ENCODE assay signal across 1 cellular context in the genomic region with DNA sequence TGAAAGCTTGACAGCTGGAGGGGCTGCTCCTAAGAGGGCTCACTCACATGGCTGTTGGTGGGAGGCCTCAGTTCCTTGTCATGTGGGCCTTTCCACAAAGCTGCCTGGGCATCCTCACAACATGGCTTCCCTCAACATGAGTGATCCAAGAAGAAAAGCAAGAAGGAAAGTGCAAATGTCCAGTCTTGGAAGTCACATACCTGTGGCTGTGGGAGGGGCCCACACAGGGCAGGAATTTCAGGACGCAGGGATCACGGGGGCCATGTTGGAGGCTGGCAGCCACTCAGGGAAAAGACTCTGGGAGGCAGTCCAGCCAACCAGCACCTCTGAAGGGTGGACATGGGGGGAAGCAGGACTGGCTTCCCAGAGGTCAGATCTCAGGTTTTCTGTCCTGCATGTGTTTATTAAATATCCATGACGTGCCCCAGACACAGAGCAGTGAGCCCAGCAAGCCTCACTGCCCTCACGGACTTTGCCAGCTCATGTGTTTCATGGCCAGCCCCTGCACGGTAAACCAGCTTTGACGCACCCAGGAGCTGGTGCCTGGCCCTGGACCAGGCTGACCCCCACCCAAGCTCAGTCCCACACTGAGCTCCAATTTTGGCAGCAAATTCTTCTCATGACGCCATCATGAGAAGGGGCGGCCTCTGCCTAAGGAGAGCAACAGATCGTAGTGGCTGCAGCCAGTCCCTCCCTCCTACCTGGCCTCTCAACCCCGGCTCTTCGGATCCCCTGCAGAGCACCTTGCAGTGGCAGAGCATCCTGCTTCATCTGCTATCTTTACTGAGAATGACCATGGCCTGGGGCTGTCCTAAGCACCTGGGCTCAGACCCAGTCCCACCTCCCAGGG.
TF ChIP-seq lines count a peak whose summit lies in the region.

No MANE protein-coding gene starts in this region.

TF ChIP-seq in HepG2, 621 proteins besides CTCF, POLR2A, EP300 and RAD21:
- TF ChIP-seq, protein P1, sequence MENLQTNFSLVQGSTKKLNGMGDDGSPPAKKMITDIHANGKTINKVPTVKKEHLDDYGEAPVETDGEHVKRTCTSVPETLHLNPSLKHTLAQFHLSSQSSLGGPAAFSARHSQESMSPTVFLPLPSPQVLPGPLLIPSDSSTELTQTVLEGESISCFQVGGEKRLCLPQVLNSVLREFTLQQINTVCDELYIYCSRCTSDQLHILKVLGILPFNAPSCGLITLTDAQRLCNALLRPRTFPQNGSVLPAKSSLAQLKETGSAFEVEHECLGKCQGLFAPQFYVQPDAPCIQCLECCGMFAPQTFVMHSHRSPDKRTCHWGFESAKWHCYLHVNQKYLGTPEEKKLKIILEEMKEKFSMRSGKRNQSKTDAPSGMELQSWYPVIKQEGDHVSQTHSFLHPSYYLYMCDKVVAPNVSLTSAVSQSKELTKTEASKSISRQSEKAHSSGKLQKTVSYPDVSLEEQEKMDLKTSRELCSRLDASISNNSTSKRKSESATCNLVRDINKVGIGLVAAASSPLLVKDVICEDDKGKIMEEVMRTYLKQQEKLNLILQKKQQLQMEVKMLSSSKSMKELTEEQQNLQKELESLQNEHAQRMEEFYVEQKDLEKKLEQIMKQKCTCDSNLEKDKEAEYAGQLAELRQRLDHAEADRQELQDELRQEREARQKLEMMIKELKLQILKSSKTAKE (CRISPR knock-in tag; IDR thresholded peaks at IDR 0.05; ENCODE audit: borderline replicate concordance) = no peak
- TF ChIP-seq KLF12 (CRISPR knock-in tag; IDR thresholded peaks at IDR 0.05; ENCODE audit: borderline replicate concordance) = no peak
- no peak for TF ChIP-seq ZNF766 (CRISPR knock-in tag; IDR thresholded peaks at IDR 0.05; ENCODE audit: borderline replicate concordance)
- TF ChIP-seq, protein P2, sequence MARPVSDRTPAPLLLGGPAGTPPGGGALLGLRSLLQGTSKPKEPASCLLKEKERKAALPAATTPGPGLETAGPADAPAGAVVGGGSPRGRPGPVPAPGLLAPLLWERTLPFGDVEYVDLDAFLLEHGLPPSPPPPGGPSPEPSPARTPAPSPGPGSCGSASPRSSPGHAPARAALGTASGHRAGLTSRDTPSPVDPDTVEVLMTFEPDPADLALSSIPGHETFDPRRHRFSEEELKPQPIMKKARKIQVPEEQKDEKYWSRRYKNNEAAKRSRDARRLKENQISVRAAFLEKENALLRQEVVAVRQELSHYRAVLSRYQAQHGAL (CRISPR knock-in tag; IDR thresholded peaks at IDR 0.05; ENCODE audit: not compliant biosample characterization) = no peak
- TF ChIP-seq KAT8 (CRISPR knock-in tag; IDR thresholded peaks at IDR 0.05) = no peak
- TF ChIP-seq ZNF296 (CRISPR knock-in tag; conservative IDR thresholded peaks at IDR 0.05) = no peak
- TF ChIP-seq, protein P3, sequence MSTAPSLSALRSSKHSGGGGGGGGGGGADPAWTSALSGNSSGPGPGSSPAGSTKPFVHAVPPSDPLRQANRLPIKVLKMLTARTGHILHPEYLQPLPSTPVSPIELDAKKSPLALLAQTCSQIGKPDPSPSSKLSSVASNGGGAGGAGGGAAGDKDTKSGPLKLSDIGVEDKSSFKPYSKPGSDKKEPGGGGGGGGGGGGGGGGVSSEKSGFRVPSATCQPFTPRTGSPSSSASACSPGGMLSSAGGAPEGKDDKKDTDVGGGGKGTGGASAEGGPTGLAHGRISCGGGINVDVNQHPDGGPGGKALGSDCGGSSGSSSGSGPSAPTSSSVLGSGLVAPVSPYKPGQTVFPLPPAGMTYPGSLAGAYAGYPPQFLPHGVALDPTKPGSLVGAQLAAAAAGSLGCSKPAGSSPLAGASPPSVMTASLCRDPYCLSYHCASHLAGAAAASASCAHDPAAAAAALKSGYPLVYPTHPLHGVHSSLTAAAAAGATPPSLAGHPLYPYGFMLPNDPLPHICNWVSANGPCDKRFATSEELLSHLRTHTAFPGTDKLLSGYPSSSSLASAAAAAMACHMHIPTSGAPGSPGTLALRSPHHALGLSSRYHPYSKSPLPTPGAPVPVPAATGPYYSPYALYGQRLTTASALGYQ (CRISPR knock-in tag; IDR thresholded peaks at IDR 0.05) = no peak
- TF ChIP-seq, protein P4, sequence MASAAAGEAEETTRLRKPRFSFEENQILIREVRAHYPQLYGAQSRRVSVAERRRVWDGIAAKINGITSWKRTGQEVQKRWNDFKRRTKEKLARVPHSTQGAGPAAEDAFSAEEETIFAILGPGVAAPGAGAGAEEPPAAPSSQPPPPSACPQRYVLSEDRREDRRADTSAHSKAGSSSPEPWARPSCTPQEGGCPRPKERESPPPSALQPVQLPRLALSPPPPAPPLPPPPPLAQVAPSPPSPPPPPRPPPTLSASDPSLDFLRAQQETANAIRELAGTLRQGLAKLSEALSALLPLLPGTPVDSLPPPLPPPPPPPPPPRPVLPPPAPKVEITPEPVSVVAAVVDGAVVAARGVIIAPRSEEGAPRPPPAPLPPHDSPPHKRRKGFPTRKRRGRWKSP (CRISPR knock-in tag; IDR thresholded peaks at IDR 0.05) = no peak
- TF ChIP-seq, protein P5, sequence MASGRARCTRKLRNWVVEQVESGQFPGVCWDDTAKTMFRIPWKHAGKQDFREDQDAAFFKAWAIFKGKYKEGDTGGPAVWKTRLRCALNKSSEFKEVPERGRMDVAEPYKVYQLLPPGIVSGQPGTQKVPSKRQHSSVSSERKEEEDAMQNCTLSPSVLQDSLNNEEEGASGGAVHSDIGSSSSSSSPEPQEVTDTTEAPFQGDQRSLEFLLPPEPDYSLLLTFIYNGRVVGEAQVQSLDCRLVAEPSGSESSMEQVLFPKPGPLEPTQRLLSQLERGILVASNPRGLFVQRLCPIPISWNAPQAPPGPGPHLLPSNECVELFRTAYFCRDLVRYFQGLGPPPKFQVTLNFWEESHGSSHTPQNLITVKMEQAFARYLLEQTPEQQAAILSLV (CRISPR knock-in tag; IDR thresholded peaks at IDR 0.05; ENCODE audit: borderline replicate concordance) = no peak
- no peak for TF ChIP-seq ZSCAN12 (CRISPR knock-in tag; IDR thresholded peaks at IDR 0.05)
- no peak for TF ChIP-seq U2AF1 (optimal IDR thresholded peaks at IDR 0.05; ENCODE audit: low read depth, low read length)
- TF ChIP-seq, protein P6, sequence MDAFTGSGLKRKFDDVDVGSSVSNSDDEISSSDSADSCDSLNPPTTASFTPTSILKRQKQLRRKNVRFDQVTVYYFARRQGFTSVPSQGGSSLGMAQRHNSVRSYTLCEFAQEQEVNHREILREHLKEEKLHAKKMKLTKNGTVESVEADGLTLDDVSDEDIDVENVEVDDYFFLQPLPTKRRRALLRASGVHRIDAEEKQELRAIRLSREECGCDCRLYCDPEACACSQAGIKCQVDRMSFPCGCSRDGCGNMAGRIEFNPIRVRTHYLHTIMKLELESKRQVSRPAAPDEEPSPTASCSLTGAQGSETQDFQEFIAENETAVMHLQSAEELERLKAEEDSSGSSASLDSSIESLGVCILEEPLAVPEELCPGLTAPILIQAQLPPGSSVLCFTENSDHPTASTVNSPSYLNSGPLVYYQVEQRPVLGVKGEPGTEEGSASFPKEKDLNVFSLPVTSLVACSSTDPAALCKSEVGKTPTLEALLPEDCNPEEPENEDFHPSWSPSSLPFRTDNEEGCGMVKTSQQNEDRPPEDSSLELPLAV (CRISPR knock-in tag; conservative IDR thresholded peaks at IDR 0.05; ENCODE audit: low read depth) = no peak
- TF ChIP-seq, protein P7, sequence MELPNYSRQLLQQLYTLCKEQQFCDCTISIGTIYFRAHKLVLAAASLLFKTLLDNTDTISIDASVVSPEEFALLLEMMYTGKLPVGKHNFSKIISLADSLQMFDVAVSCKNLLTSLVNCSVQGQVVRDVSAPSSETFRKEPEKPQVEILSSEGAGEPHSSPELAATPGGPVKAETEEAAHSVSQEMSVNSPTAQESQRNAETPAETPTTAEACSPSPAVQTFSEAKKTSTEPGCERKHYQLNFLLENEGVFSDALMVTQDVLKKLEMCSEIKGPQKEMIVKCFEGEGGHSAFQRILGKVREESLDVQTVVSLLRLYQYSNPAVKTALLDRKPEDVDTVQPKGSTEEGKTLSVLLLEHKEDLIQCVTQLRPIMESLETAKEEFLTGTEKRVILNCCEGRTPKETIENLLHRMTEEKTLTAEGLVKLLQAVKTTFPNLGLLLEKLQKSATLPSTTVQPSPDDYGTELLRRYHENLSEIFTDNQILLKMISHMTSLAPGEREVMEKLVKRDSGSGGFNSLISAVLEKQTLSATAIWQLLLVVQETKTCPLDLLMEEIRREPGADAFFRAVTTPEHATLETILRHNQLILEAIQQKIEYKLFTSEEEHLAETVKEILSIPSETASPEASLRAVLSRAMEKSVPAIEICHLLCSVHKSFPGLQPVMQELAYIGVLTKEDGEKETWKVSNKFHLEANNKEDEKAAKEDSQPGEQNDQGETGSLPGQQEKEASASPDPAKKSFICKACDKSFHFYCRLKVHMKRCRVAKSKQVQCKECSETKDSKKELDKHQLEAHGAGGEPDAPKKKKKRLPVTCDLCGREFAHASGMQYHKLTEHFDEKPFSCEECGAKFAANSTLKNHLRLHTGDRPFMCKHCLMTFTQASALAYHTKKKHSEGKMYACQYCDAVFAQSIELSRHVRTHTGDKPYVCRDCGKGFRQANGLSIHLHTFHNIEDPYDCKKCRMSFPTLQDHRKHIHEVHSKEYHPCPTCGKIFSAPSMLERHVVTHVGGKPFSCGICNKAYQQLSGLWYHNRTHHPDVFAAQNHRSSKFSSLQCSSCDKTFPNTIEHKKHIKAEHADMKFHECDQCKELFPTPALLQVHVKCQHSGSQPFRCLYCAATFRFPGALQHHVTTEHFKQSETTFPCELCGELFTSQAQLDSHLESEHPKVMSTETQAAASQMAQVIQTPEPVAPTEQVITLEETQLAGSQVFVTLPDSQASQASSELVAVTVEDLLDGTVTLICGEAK (IDR thresholded peaks at IDR 0.05) = no peak
- TF ChIP-seq, protein P7 (CRISPR knock-in tag; IDR thresholded peaks at IDR 0.05) = no peak
- no peak for TF ChIP-seq ZNF572 (CRISPR knock-in tag; IDR thresholded peaks at IDR 0.05)
- TF ChIP-seq ZNF749 (CRISPR knock-in tag; IDR thresholded peaks at IDR 0.05; ENCODE audit: borderline replicate concordance) = no peak
- no peak for TF ChIP-seq SMARCE1 (IDR thresholded peaks at IDR 0.05; ENCODE audit: borderline replicate concordance)
- no peak for TF ChIP-seq ZNF841 (CRISPR knock-in tag; IDR thresholded peaks at IDR 0.05; ENCODE audit: borderline replicate concordance)
- TF ChIP-seq MAFG (CRISPR knock-in tag; IDR thresholded peaks at IDR 0.05) = no peak
- no peak for TF ChIP-seq TCF7L2 (IDR thresholded peaks at IDR 0.05; ENCODE audit: low read depth, low read length)
- TF ChIP-seq PRPF4 (IDR thresholded peaks at IDR 0.05; ENCODE audit: low read depth, low read length, poor library complexity, severe bottlenecking) = no peak
